In the genomic region with DNA sequence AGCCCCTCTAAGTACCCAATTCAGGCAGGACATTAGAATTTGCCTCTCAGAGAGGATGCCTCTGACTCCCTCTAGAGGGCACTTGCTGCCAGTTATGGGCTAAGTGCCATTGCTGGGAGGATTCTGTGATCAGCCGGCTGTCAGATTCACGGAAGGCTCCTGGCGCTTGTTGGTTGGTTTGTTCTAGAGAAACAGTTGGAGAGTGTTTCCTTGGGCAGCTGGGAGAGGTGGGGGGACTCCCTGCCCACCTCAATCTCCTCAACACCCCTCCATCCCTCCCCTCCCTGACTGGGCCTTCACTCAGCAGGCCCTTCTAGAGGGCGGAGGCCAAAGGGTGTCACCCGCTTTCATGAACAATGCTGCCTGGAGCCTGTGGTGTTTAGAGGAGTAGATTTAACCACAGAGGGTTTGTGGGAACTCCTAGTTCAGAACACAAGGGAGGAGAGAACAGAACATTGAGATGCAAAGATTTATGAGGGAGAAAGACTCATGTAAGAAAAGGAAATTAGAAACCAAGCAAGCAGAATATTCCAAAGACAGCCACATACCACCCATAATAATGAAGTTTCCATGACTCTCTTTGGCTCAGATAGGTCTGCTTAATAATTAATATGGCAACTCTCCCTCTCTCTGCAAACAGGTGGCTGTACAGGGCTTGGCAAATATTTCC, we compare ENCODE assay signal across 8 cellular contexts. TPM values are rescaled to one million over a fixed set of nuclear protein-coding genes. Genes with fewer than 3 reads are reported as not detected.
A peak's percentile ranks its signal among the peaks of the same experiment; 100 is the strongest.
DNase-seq lines count a peak whose midpoint lies in the region; ATAC-seq and TF ChIP-seq lines count a peak whose summit lies in the region.

No MANE protein-coding gene starts in this region.

- in situ Hi-C loops in Caki2 (cut with HindIII; ENCODE audit: low pct_unique_long_range_greater_than_20kb, low sequenced_read_pairs): no loop called here

- peaks cover 8% of the 10 kb centered on the region for H3K4me1 Mint-ChIP-seq in activated T-cell treated with anti-CD3 and anti-CD28 coated beads, Interleukin-2, amount 50 U/mL, for 4 hours (ENCODE audit: low read depth)
- peaks cover 0 to 4% of the 10 kb centered on the region in 2 donors for H3K4me1 Mint-ChIP-seq in natural killer cell treated with Interleukin-12 subunit alpha and Interleukin-12 subunit beta and Interleukin-15 and Interleukin-18, amount 100 ng/mL, for 72 hours (ENCODE audit: low read depth in 2 of 2)

- no peak overlapping the region for H3K4me3 ChIP-seq in OCI-LY7 (ENCODE audit: low read depth, low read length, poor library complexity, severe bottlenecking)
- H3K4me3 ChIP-seq in esophagus squamous epithelium: peak overlapping the region in 1 of 4 donors; percentile 42

- TF ChIP-seq CTCF in OCI-LY7 (conservative IDR thresholded peaks at IDR 0.05; ENCODE audit: low read length) (peak; percentile 85), esophagus squamous epithelium (IDR thresholded peaks at IDR 0.05) (peak; percentile 41 to 85 (median 72))

- no peaks in the 10 kb centered on the region for H3K79me2 ChIP-seq in OCI-LY7 (ENCODE audit: insufficient read depth, low read depth, low read length)

- no peak overlapping the region for H3K27ac Mint-ChIP-seq in natural killer cell treated with Interleukin-12 subunit alpha and Interleukin-12 subunit beta and Interleukin-15 and Interleukin-18, amount 100 ng/mL, for 72 hours

- H3K4me1 ChIP-seq in OCI-LY7 (ENCODE audit: insufficient read depth, low read length, poor library complexity, severe bottlenecking) (no peaks in the 10 kb centered on the region), esophagus squamous epithelium (peaks cover 0 to 11% (median 3%) of the 10 kb centered on the region in 3 donors)

- no peaks in the 10 kb centered on the region for H4K20me1 ChIP-seq in OCI-LY7 (ENCODE audit: insufficient read depth, low read length)

- BruUV-seq in OCI-LY7 (replicated peaks; lab: Mats Ljungman, UMichigan): no TSS peak

- peaks cover 0 to 2% (median 0%) of the 10 kb centered on the region in 4 donors for H3K27me3 ChIP-seq in esophagus squamous epithelium

- H3K36me3 Mint-ChIP-seq in activated T-cell treated with anti-CD3 and anti-CD28 coated beads, Interleukin-2, amount 50 U/mL, for 4 hours (ENCODE audit: insufficient read depth): no peaks in the 10 kb centered on the region
- H3K36me3 Mint-ChIP-seq in natural killer cell treated with Interleukin-12 subunit alpha and Interleukin-12 subunit beta and Interleukin-15 and Interleukin-18, amount 100 ng/mL, for 72 hours: no peaks in the 10 kb centered on the region

- 0 to 15% methylated on average over 3 to 4 of the region's 5 CpGs for WGBS in esophagus squamous epithelium, 2 donors

- no peak overlapping the region for H2AFZ ChIP-seq in OCI-LY7 (ENCODE audit: low read length)

- no peak overlapping the region; the same call in 1 of the 2 replicates for H3K4me2 ChIP-seq in OCI-LY7 (ENCODE audit: low read length)

- H3K36me3 ChIP-seq in OCI-LY7 (ENCODE audit: insufficient read depth, low read length): no peaks in the 10 kb centered on the region
- no peaks in the 10 kb centered on the region for H3K36me3 ChIP-seq in esophagus squamous epithelium

- H3K9me3 ChIP-seq in OCI-LY7 (ENCODE audit: low read length) (no peaks in the 10 kb centered on the region), esophagus squamous epithelium (no peaks in the 10 kb centered on the region)

- no peaks in the 10 kb centered on the region for H3K9me2 ChIP-seq in OCI-LY7 (ENCODE audit: insufficient read depth, low read length)

- CTCF ChIA-PET in OCI-LY7 (lab: Charles Lee; ENCODE audit: unreplicated experiment): no interaction called here

- peak; percentile 63 for DNase-seq in Caki2 (ENCODE audit: low read depth)
- DNase-seq in HPDE6-E6E7 (ENCODE audit: extremely low spot score): peak; percentile 80
- peak; percentile 67 for DNase-seq in OCI-LY7 (ENCODE audit: low spot score)
- DNase-seq in activated T-cell treated with anti-CD3 and anti-CD28 coated beads, Interleukin-2, amount 50 U/mL, for 4 hours: peak; percentile 51
- no peak for DNase-seq in esophagus squamous epithelium (lab: John Stamatoyannopoulos, UW)
- DNase-seq in natural killer cell treated with Interleukin-12 subunit alpha and Interleukin-12 subunit beta and Interleukin-15 and Interleukin-18, amount 100 ng/mL, for 72 hours (ENCODE audit: low spot score): peak; percentile 75
- peak; percentile 44 for DNase-seq in stimulated activated naive CD4-positive, alpha-beta T cell treated with Interleukin-2 at 50 U/mL for 16 hours (lab: John Stamatoyannopoulos, UW)

- peak overlapping the region; percentile 16 for H3K4me3 Mint-ChIP-seq in activated T-cell treated with anti-CD3 and anti-CD28 coated beads, Interleukin-2, amount 50 U/mL, for 4 hours
- no peak overlapping the region for H3K4me3 Mint-ChIP-seq in natural killer cell treated with Interleukin-12 subunit alpha and Interleukin-12 subunit beta and Interleukin-15 and Interleukin-18, amount 100 ng/mL, for 72 hours

- POLR2A ChIA-PET in OCI-LY7 (lab: Charles Lee): no interaction called here

- peak; percentile 92 to 96 for ATAC-seq in activated T-cell treated with anti-CD3 and anti-CD28 coated beads, Interleukin-2, amount 50 U/mL, for 4 hours
- peak; percentile 67 to 75 for ATAC-seq in natural killer cell treated with Interleukin-12 subunit alpha and Interleukin-12 subunit beta and Interleukin-15 and Interleukin-18, amount 100 ng/mL, for 72 hours
- no peak for ATAC-seq in HG03520 (IDR thresholded peaks at IDR 0.05; ENCODE audit: unreplicated experiment)

- peaks cover 12% of the 10 kb centered on the region for H3K27me3 Mint-ChIP-seq in activated T-cell treated with anti-CD3 and anti-CD28 coated beads, Interleukin-2, amount 50 U/mL, for 4 hours (ENCODE audit: low read depth)
- peaks cover 10 to 21% of the 10 kb centered on the region in 2 donors for H3K27me3 Mint-ChIP-seq in natural killer cell treated with Interleukin-12 subunit alpha and Interleukin-12 subunit beta and Interleukin-15 and Interleukin-18, amount 100 ng/mL, for 72 hours

- H3K27ac ChIP-seq in OCI-LY7 (ENCODE audit: low read depth, low read length, poor library complexity, severe bottlenecking) (no peak overlapping the region), esophagus squamous epithelium (peak overlapping the region in 2 of 4 donors; percentile 38 to 57)

- no peaks in the 10 kb centered on the region for H3K9me3 Mint-ChIP-seq in activated T-cell treated with anti-CD3 and anti-CD28 coated beads, Interleukin-2, amount 50 U/mL, for 4 hours
- H3K9me3 Mint-ChIP-seq in natural killer cell treated with Interleukin-12 subunit alpha and Interleukin-12 subunit beta and Interleukin-15 and Interleukin-18, amount 100 ng/mL, for 72 hours: no peaks in the 10 kb centered on the region

- intact Hi-C loops in OCI-LY7 (cut with micrococcal nuclease; ENCODE audit: unreplicated experiment) (no loop called here), esophagus squamous epithelium (cut with DNase I) (no loop called here)

- no peak for TF ChIP-seq POLR2A in esophagus squamous epithelium (IDR thresholded peaks at IDR 0.05)

RNA-seq across cellular contexts. Expression of a gene that starts 29.9 kb away (rescaled TPM):
- 14.9 and 31.2 TPM in 2 replicates for total RNA-seq in Caki2 (2014; rRNA removed; shearing (Covaris generic); ENCODE audit: low replicate concordance)
- 17.5 and 20.0 TPM in 2 replicates for total RNA-seq in OCI-LY7 (2014; rRNA removed; shearing (Covaris generic))
- total RNA-seq in OCI-LY7 (2022) (37.8 and 38.6 TPM in 2 replicates), esophagus squamous epithelium (10 to 100 TPM in 2 of 4 donors, 1 to 10 TPM in 2; 3.5 to 12.4 (median 8.4) TPM)
- 1 to 10 TPM; 5.2 to 8.1 (median 5.6) TPM for total RNA-seq in activated T-cell treated with anti-CD3 and anti-CD28 coated beads, Interleukin-2, amount 50 U/mL, for 4 hours
- total RNA-seq in natural killer cell treated with Interleukin-12 subunit alpha and Interleukin-12 subunit beta and Interleukin-15 and Interleukin-18, amount 100 ng/mL, for 72 hours: 10 to 100 TPM in 1 of 2 donors, 1 to 10 TPM in 1; 4.7 to 13.2 TPM
